40 cellular contexts compared by ENCODE assay signal in genomic region chr12:129089576-129089975, GRCh38.
"Had no signal": no experiment of that assay in that cellular context is flagged by ENCODE, and none has a peak within 500 bp of the region (broad histone marks: within the 10 kb centered on the region; RNA-seq: fewer than 3 reads in every experiment).

No MANE protein-coding gene starts in this region.

- H3K4me3 Mint-ChIP-seq: activated naive CD4-positive, alpha-beta T cell treated with anti-CD3 and anti-CD28 coated beads for 36 hours; activated naive CD4-positive, alpha-beta T cell treated with anti-CD3 and anti-CD28 coated beads, Interleukin-2, amount 10 ng/mL, durations not matched to agents 7 days and 5 days; activated naive CD4-positive, alpha-beta T cell treated with anti-CD3 and anti-CD28 coated beads, Interleukin-2, amount 50 U/mL, for 24 hours; activated naive CD8-positive, alpha-beta T cell; activated naive CD8-positive, alpha-beta T cell treated with anti-CD3 and anti-CD28 coated beads for 36 hours; activated naive CD8-positive, alpha-beta T cell treated with anti-CD3 and anti-CD28 coated beads, Interleukin-2, amount 10 ng/mL, durations not matched to agents 7 days and 5 days; activated naive CD8-positive, alpha-beta T cell treated with anti-CD3 and anti-CD28 coated beads, Interleukin-2, amount 50 U/mL, for 24 hours; activated T-cell treated with anti-CD3 and anti-CD28 coated beads, Interleukin-2, amount 50 U/mL, for 24 hours; activated T-cell treated with anti-CD3 and anti-CD28 coated beads, Interleukin-2, amount 50 U/mL, for 4 hours; activated T-cell treated with anti-CD3 and anti-CD28 coated beads, Interleukin-2, amount 50 U/mL, for 72 hours; activated T-helper 1 cell treated with anti-CD3 and anti-CD28 coated beads, Interleukin-12 subunit alpha, Interleukin-12 subunit beta, Interleukin-2, Interleukin-4 antibody, amounts not matched to agents 30 ng/mL and 10 ng/mL and 1 ng/mL, durations not matched to agents 14 hours and 24 hours and 36 hours; activated T-helper 17 cell treated with anti-CD3 and anti-CD28 coated beads, Interleukin-2, amount 50 U/mL, for 72 hours; brain; central memory CD8-positive, alpha-beta T cell had no signal

- H3K36me3 Mint-ChIP-seq: activated naive CD4-positive, alpha-beta T cell treated with anti-CD3 and anti-CD28 coated beads, Interleukin-2, amount 10 ng/mL, durations not matched to agents 7 days and 5 days; activated naive CD4-positive, alpha-beta T cell treated with anti-CD3 and anti-CD28 coated beads, Interleukin-2, amount 50 U/mL, for 24 hours; activated naive CD4-positive, alpha-beta T cell treated with anti-CD3 and anti-CD28 coated beads, Interleukin-2, amount 50 U/mL, for 72 hours; activated naive CD8-positive, alpha-beta T cell; activated naive CD8-positive, alpha-beta T cell treated with anti-CD3 and anti-CD28 coated beads for 36 hours; activated naive CD8-positive, alpha-beta T cell treated with anti-CD3 and anti-CD28 coated beads, Interleukin-2, amount 10 ng/mL, durations not matched to agents 7 days and 5 days; brain had no signal

- H3K4me1 ChIP-seq: adrenal gland, ascending aorta, body of pancreas, breast epithelium had no signal

- H3K27me3 Mint-ChIP-seq: activated naive CD4-positive, alpha-beta T cell treated with anti-CD3 and anti-CD28 coated beads, Interleukin-2, amount 10 ng/mL, durations not matched to agents 7 days and 5 days; activated naive CD4-positive, alpha-beta T cell treated with anti-CD3 and anti-CD28 coated beads, Interleukin-2, amount 50 U/mL, for 24 hours; activated naive CD8-positive, alpha-beta T cell; activated naive CD8-positive, alpha-beta T cell treated with anti-CD3 and anti-CD28 coated beads for 36 hours; activated naive CD8-positive, alpha-beta T cell treated with anti-CD3 and anti-CD28 coated beads, Interleukin-2, amount 10 ng/mL, durations not matched to agents 7 days and 5 days; activated naive CD8-positive, alpha-beta T cell treated with anti-CD3 and anti-CD28 coated beads, Interleukin-2, amount 50 U/mL, for 24 hours; activated T-cell treated with anti-CD3 and anti-CD28 coated beads, Interleukin-2, amount 50 U/mL, for 24 hours; activated T-helper 17 cell treated with anti-CD3 and anti-CD28 coated beads, Interleukin-2, amount 50 U/mL, for 72 hours; central memory CD8-positive, alpha-beta T cell had no signal

- H3K27me3 ChIP-seq: adrenal gland, ascending aorta, brain microvascular endothelial cell, breast epithelium had no signal

- H3K9me3 Mint-ChIP-seq: activated naive CD4-positive, alpha-beta T cell treated with anti-CD3 and anti-CD28 coated beads, Interleukin-2, amount 50 U/mL, for 24 hours; activated naive CD8-positive, alpha-beta T cell treated with anti-CD3 and anti-CD28 coated beads for 36 hours; activated T-cell treated with anti-CD3 and anti-CD28 coated beads, Interleukin-2, amount 50 U/mL, for 4 hours; central memory CD8-positive, alpha-beta T cell had no signal

- H3K4me1 Mint-ChIP-seq: activated naive CD4-positive, alpha-beta T cell treated with anti-CD3 and anti-CD28 coated beads, Interleukin-2, amount 10 ng/mL, durations not matched to agents 7 days and 5 days; activated naive CD4-positive, alpha-beta T cell treated with anti-CD3 and anti-CD28 coated beads, Interleukin-2, amount 50 U/mL, for 24 hours; activated naive CD8-positive, alpha-beta T cell treated with anti-CD3 and anti-CD28 coated beads for 36 hours; activated naive CD8-positive, alpha-beta T cell treated with anti-CD3 and anti-CD28 coated beads, Interleukin-2, amount 10 ng/mL, durations not matched to agents 7 days and 5 days; activated naive CD8-positive, alpha-beta T cell treated with anti-CD3 and anti-CD28 coated beads, Interleukin-2, amount 50 U/mL, for 24 hours; activated T-helper 17 cell treated with anti-CD3 and anti-CD28 coated beads, Interleukin-2, amount 50 U/mL, for 72 hours; brain; central memory CD8-positive, alpha-beta T cell had no signal

- H3K36me3 ChIP-seq: adrenal gland, ascending aorta, brain microvascular endothelial cell, breast epithelium, cardiac muscle cell had no signal

- H3K27ac ChIP-seq: adrenal gland, ascending aorta, body of pancreas, brain microvascular endothelial cell, breast epithelium, cardiac muscle cell had no signal

- DNase-seq: activated effector memory CD4-positive, alpha-beta T cell treated with anti-CD3 and anti-CD28 coated beads, Interleukin-2, amount 50 U/mL, for 16 hours; activated effector memory CD4-positive, alpha-beta T cell treated with Interleukin-2 at 50 U/mL for 16 hours; activated gamma-delta T cell; activated gamma-delta T cell treated with Interleukin-2 at 50 U/mL for 16 hours; activated naive CD4-positive, alpha-beta T cell; activated naive CD4-positive, alpha-beta T cell treated with anti-CD3 and anti-CD28 coated beads for 36 hours; activated naive CD4-positive, alpha-beta T cell treated with anti-CD3 and anti-CD28 coated beads, Interleukin-2, amount 10 ng/mL, durations not matched to agents 7 days and 5 days; activated naive CD4-positive, alpha-beta T cell treated with anti-CD3 and anti-CD28 coated beads, Interleukin-2, amount 50 U/mL, for 16 hours; activated naive CD4-positive, alpha-beta T cell treated with Interleukin-2 at 50 U/mL for 16 hours; activated naive CD8-positive, alpha-beta T cell treated with anti-CD3 and anti-CD28 coated beads for 36 hours; activated naive CD8-positive, alpha-beta T cell treated with anti-CD3 and anti-CD28 coated beads, Interleukin-2, amount 10 ng/mL, durations not matched to agents 7 days and 5 days; activated naive CD8-positive, alpha-beta T cell treated with anti-CD3 and anti-CD28 coated beads, Interleukin-2, amount 50 U/mL, for 24 hours; activated T-cell treated with anti-CD3 and anti-CD28 coated beads, Interleukin-2, amount 50 U/mL, for 1 hour; activated T-cell treated with anti-CD3 and anti-CD28 coated beads, Interleukin-2, amount 50 U/mL, for 24 hours; activated T-cell treated with anti-CD3 and anti-CD28 coated beads, Interleukin-2, amount 50 U/mL, for 4 hours; activated T-cell treated with anti-CD3 and anti-CD28 coated beads, Interleukin-2, amount 50 U/mL, for 48 hours; activated T-cell treated with anti-CD3 and anti-CD28 coated beads, Interleukin-2, amount 50 U/mL, for 72 hours; adrenal gland; amniotic stem cell; amygdala; anterior cingulate cortex; aorta; body of pancreas; brain microvascular endothelial cell; caudate nucleus; central memory CD4-positive, alpha-beta T cell; cerebellar nuclear complex had no signal

- FAIRE-seq: astrocyte, bronchial epithelial cell had no signal

- H3K4me3 ChIP-seq: adrenal gland, ascending aorta, body of pancreas, breast epithelium, cardiac muscle cell had no signal

- ATAC-seq: activated naive CD4-positive, alpha-beta T cell treated with anti-CD3 and anti-CD28 coated beads, Interleukin-2, amount 50 U/mL, for 72 hours; activated naive CD8-positive, alpha-beta T cell treated with anti-CD3 and anti-CD28 coated beads, Interleukin-2, amount 50 U/mL, for 24 hours; activated T-cell treated with anti-CD3 and anti-CD28 coated beads, Interleukin-2, amount 50 U/mL, for 4 hours; activated T-cell treated with anti-CD3 and anti-CD28 coated beads, Interleukin-2, amount 50 U/mL, for 72 hours; activated T-helper 17 cell treated with anti-CD3 and anti-CD28 coated beads, Interleukin-2, amount 50 U/mL, for 72 hours; body of pancreas had no signal

- H3K27ac Mint-ChIP-seq: activated naive CD4-positive, alpha-beta T cell treated with anti-CD3 and anti-CD28 coated beads for 36 hours; activated naive CD4-positive, alpha-beta T cell treated with anti-CD3 and anti-CD28 coated beads, Interleukin-2, amount 10 ng/mL, durations not matched to agents 7 days and 5 days; activated naive CD4-positive, alpha-beta T cell treated with anti-CD3 and anti-CD28 coated beads, Interleukin-2, amount 50 U/mL, for 24 hours; activated naive CD4-positive, alpha-beta T cell treated with anti-CD3 and anti-CD28 coated beads, Interleukin-2, amount 50 U/mL, for 72 hours; activated naive CD8-positive, alpha-beta T cell; activated naive CD8-positive, alpha-beta T cell treated with anti-CD3 and anti-CD28 coated beads for 36 hours; activated naive CD8-positive, alpha-beta T cell treated with anti-CD3 and anti-CD28 coated beads, Interleukin-2, amount 10 ng/mL, durations not matched to agents 7 days and 5 days; activated naive CD8-positive, alpha-beta T cell treated with anti-CD3 and anti-CD28 coated beads, Interleukin-2, amount 50 U/mL, for 24 hours; activated T-cell treated with anti-CD3 and anti-CD28 coated beads, Interleukin-2, amount 50 U/mL, for 24 hours; activated T-cell treated with anti-CD3 and anti-CD28 coated beads, Interleukin-2, amount 50 U/mL, for 72 hours; activated T-helper 1 cell treated with anti-CD3 and anti-CD28 coated beads, Interleukin-12 subunit alpha, Interleukin-12 subunit beta, Interleukin-2, Interleukin-4 antibody, amounts not matched to agents 30 ng/mL and 10 ng/mL and 1 ng/mL, durations not matched to agents 14 hours and 24 hours and 36 hours; activated T-helper 17 cell treated with anti-CD3 and anti-CD28 coated beads, Interleukin-2, amount 50 U/mL, for 72 hours; activated T-helper 2 cell treated with anti-CD3 and anti-CD28 coated beads, Interferon-gamma antibody, Interleukin-2, Interleukin-4, amounts not matched to agents 10 μg/mL and 5 μg/mL and 100 μg/mL, durations not matched to agents 14 hours and 24 hours and 36 hours; brain had no signal

- H3K9me3 ChIP-seq: adrenal gland, ascending aorta, body of pancreas, breast epithelium had no signal
